Comparison of ENCODE assay signal across 38 cellular contexts in the genomic region with DNA sequence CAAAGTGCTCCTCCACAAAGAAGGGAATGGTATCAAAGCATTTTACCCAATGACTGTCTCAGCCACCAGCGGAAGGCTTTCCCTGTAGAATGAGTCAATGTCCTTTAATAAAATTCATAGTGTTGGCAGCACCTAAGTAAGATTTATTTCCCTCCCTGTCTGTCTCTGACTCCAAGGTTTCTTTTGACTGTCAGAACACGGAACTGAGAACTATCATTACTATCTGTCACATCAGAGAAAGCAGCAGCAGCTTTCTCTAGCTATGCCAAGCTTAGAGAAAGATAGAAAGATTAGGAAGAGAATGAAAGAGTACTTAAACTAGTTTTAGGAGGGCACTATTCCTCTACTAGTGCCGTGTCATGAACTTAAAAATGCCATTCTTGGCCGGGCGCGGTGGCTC.
"Had no signal": no experiment of that assay in that cellular context is flagged by ENCODE, and none has a peak within 500 bp of the region (broad histone marks: within the 10 kb centered on the region; RNA-seq: fewer than 3 reads in every experiment).

No MANE protein-coding gene starts in this region.

- H3K27me3 ChIP-seq: adrenal gland, ascending aorta, body of pancreas, brain microvascular endothelial cell, breast epithelium, cardiac muscle cell had no signal

- H3K4me3 Mint-ChIP-seq: activated naive CD4-positive, alpha-beta T cell treated with anti-CD3 and anti-CD28 coated beads for 36 hours; activated naive CD4-positive, alpha-beta T cell treated with anti-CD3 and anti-CD28 coated beads, Interleukin-2, amount 10 ng/mL, durations not matched to agents 7 days and 5 days; activated naive CD4-positive, alpha-beta T cell treated with anti-CD3 and anti-CD28 coated beads, Interleukin-2, amount 50 U/mL, for 24 hours; activated naive CD8-positive, alpha-beta T cell; activated naive CD8-positive, alpha-beta T cell treated with anti-CD3 and anti-CD28 coated beads for 36 hours; activated naive CD8-positive, alpha-beta T cell treated with anti-CD3 and anti-CD28 coated beads, Interleukin-2, amount 10 ng/mL, durations not matched to agents 7 days and 5 days; activated naive CD8-positive, alpha-beta T cell treated with anti-CD3 and anti-CD28 coated beads, Interleukin-2, amount 50 U/mL, for 24 hours; activated T-cell treated with anti-CD3 and anti-CD28 coated beads, Interleukin-2, amount 50 U/mL, for 24 hours; activated T-cell treated with anti-CD3 and anti-CD28 coated beads, Interleukin-2, amount 50 U/mL, for 4 hours; activated T-cell treated with anti-CD3 and anti-CD28 coated beads, Interleukin-2, amount 50 U/mL, for 72 hours; activated T-helper 1 cell treated with anti-CD3 and anti-CD28 coated beads, Interleukin-12 subunit alpha, Interleukin-12 subunit beta, Interleukin-2, Interleukin-4 antibody, amounts not matched to agents 30 ng/mL and 10 ng/mL and 1 ng/mL, durations not matched to agents 14 hours and 24 hours and 36 hours; activated T-helper 17 cell treated with anti-CD3 and anti-CD28 coated beads, Interleukin-2, amount 50 U/mL, for 72 hours; brain; central memory CD8-positive, alpha-beta T cell had no signal

- H3K27ac ChIP-seq: adrenal gland, ascending aorta, body of pancreas, brain microvascular endothelial cell, breast epithelium, cardiac muscle cell had no signal

- H3K4me1 Mint-ChIP-seq: activated naive CD4-positive, alpha-beta T cell treated with anti-CD3 and anti-CD28 coated beads, Interleukin-2, amount 10 ng/mL, durations not matched to agents 7 days and 5 days; activated naive CD4-positive, alpha-beta T cell treated with anti-CD3 and anti-CD28 coated beads, Interleukin-2, amount 50 U/mL, for 24 hours; activated naive CD8-positive, alpha-beta T cell treated with anti-CD3 and anti-CD28 coated beads for 36 hours; activated naive CD8-positive, alpha-beta T cell treated with anti-CD3 and anti-CD28 coated beads, Interleukin-2, amount 10 ng/mL, durations not matched to agents 7 days and 5 days; activated naive CD8-positive, alpha-beta T cell treated with anti-CD3 and anti-CD28 coated beads, Interleukin-2, amount 50 U/mL, for 24 hours; activated T-helper 17 cell treated with anti-CD3 and anti-CD28 coated beads, Interleukin-2, amount 50 U/mL, for 72 hours; central memory CD8-positive, alpha-beta T cell had no signal

- H3K4me1 ChIP-seq: adrenal gland, ascending aorta, body of pancreas, breast epithelium had no signal

- DNase-seq: activated effector memory CD4-positive, alpha-beta T cell treated with anti-CD3 and anti-CD28 coated beads, Interleukin-2, amount 50 U/mL, for 16 hours; activated effector memory CD4-positive, alpha-beta T cell treated with Interleukin-2 at 50 U/mL for 16 hours; activated gamma-delta T cell; activated gamma-delta T cell treated with Interleukin-2 at 50 U/mL for 16 hours; activated naive CD4-positive, alpha-beta T cell; activated naive CD4-positive, alpha-beta T cell treated with anti-CD3 and anti-CD28 coated beads for 36 hours; activated naive CD4-positive, alpha-beta T cell treated with anti-CD3 and anti-CD28 coated beads, Interleukin-2, amount 10 ng/mL, durations not matched to agents 7 days and 5 days; activated naive CD4-positive, alpha-beta T cell treated with anti-CD3 and anti-CD28 coated beads, Interleukin-2, amount 50 U/mL, for 16 hours; activated naive CD4-positive, alpha-beta T cell treated with Interleukin-2 at 50 U/mL for 16 hours; activated naive CD8-positive, alpha-beta T cell treated with anti-CD3 and anti-CD28 coated beads for 36 hours; activated naive CD8-positive, alpha-beta T cell treated with anti-CD3 and anti-CD28 coated beads, Interleukin-2, amount 10 ng/mL, durations not matched to agents 7 days and 5 days; activated naive CD8-positive, alpha-beta T cell treated with anti-CD3 and anti-CD28 coated beads, Interleukin-2, amount 50 U/mL, for 24 hours; activated T-cell treated with anti-CD3 and anti-CD28 coated beads, Interleukin-2, amount 50 U/mL, for 1 hour; activated T-cell treated with anti-CD3 and anti-CD28 coated beads, Interleukin-2, amount 50 U/mL, for 24 hours; activated T-cell treated with anti-CD3 and anti-CD28 coated beads, Interleukin-2, amount 50 U/mL, for 4 hours; activated T-cell treated with anti-CD3 and anti-CD28 coated beads, Interleukin-2, amount 50 U/mL, for 48 hours; activated T-cell treated with anti-CD3 and anti-CD28 coated beads, Interleukin-2, amount 50 U/mL, for 72 hours; adrenal gland; amniotic stem cell; amygdala; anterior cingulate cortex; aorta; body of pancreas; brain microvascular endothelial cell; caudate nucleus; central memory CD4-positive, alpha-beta T cell; cerebellar nuclear complex had no signal

- H3K27me3 Mint-ChIP-seq: activated naive CD4-positive, alpha-beta T cell treated with anti-CD3 and anti-CD28 coated beads, Interleukin-2, amount 10 ng/mL, durations not matched to agents 7 days and 5 days; activated naive CD4-positive, alpha-beta T cell treated with anti-CD3 and anti-CD28 coated beads, Interleukin-2, amount 50 U/mL, for 24 hours; activated naive CD8-positive, alpha-beta T cell; activated naive CD8-positive, alpha-beta T cell treated with anti-CD3 and anti-CD28 coated beads for 36 hours; activated naive CD8-positive, alpha-beta T cell treated with anti-CD3 and anti-CD28 coated beads, Interleukin-2, amount 10 ng/mL, durations not matched to agents 7 days and 5 days; activated naive CD8-positive, alpha-beta T cell treated with anti-CD3 and anti-CD28 coated beads, Interleukin-2, amount 50 U/mL, for 24 hours; activated T-cell treated with anti-CD3 and anti-CD28 coated beads, Interleukin-2, amount 50 U/mL, for 24 hours; activated T-helper 17 cell treated with anti-CD3 and anti-CD28 coated beads, Interleukin-2, amount 50 U/mL, for 72 hours; brain; central memory CD8-positive, alpha-beta T cell had no signal

- H3K4me3 ChIP-seq: adrenal gland, ascending aorta, body of pancreas, breast epithelium, cardiac muscle cell had no signal

- H3K36me3 ChIP-seq: adrenal gland, ascending aorta, brain microvascular endothelial cell, breast epithelium, cardiac muscle cell had no signal

- H3K9me3 Mint-ChIP-seq: activated naive CD4-positive, alpha-beta T cell treated with anti-CD3 and anti-CD28 coated beads, Interleukin-2, amount 50 U/mL, for 24 hours; activated naive CD8-positive, alpha-beta T cell treated with anti-CD3 and anti-CD28 coated beads for 36 hours; activated T-cell treated with anti-CD3 and anti-CD28 coated beads, Interleukin-2, amount 50 U/mL, for 24 hours; activated T-cell treated with anti-CD3 and anti-CD28 coated beads, Interleukin-2, amount 50 U/mL, for 4 hours; activated T-helper 1 cell treated with anti-CD3 and anti-CD28 coated beads, Interleukin-12 subunit alpha, Interleukin-12 subunit beta, Interleukin-2, Interleukin-4 antibody, amounts not matched to agents 30 ng/mL and 10 ng/mL and 1 ng/mL, durations not matched to agents 14 hours and 24 hours and 36 hours had no signal

- ATAC-seq: activated naive CD4-positive, alpha-beta T cell treated with anti-CD3 and anti-CD28 coated beads, Interleukin-2, amount 50 U/mL, for 72 hours; activated naive CD8-positive, alpha-beta T cell treated with anti-CD3 and anti-CD28 coated beads, Interleukin-2, amount 50 U/mL, for 24 hours; activated T-cell treated with anti-CD3 and anti-CD28 coated beads, Interleukin-2, amount 50 U/mL, for 4 hours; activated T-cell treated with anti-CD3 and anti-CD28 coated beads, Interleukin-2, amount 50 U/mL, for 72 hours; activated T-helper 17 cell treated with anti-CD3 and anti-CD28 coated beads, Interleukin-2, amount 50 U/mL, for 72 hours; body of pancreas had no signal

- H3K9me3 ChIP-seq: adrenal gland, ascending aorta, body of pancreas, breast epithelium had no signal

- H3K27ac Mint-ChIP-seq: activated naive CD4-positive, alpha-beta T cell treated with anti-CD3 and anti-CD28 coated beads for 36 hours; activated naive CD4-positive, alpha-beta T cell treated with anti-CD3 and anti-CD28 coated beads, Interleukin-2, amount 10 ng/mL, durations not matched to agents 7 days and 5 days; activated naive CD4-positive, alpha-beta T cell treated with anti-CD3 and anti-CD28 coated beads, Interleukin-2, amount 50 U/mL, for 24 hours; activated naive CD4-positive, alpha-beta T cell treated with anti-CD3 and anti-CD28 coated beads, Interleukin-2, amount 50 U/mL, for 72 hours; activated naive CD8-positive, alpha-beta T cell; activated naive CD8-positive, alpha-beta T cell treated with anti-CD3 and anti-CD28 coated beads for 36 hours; activated naive CD8-positive, alpha-beta T cell treated with anti-CD3 and anti-CD28 coated beads, Interleukin-2, amount 10 ng/mL, durations not matched to agents 7 days and 5 days; activated naive CD8-positive, alpha-beta T cell treated with anti-CD3 and anti-CD28 coated beads, Interleukin-2, amount 50 U/mL, for 24 hours; activated T-cell treated with anti-CD3 and anti-CD28 coated beads, Interleukin-2, amount 50 U/mL, for 24 hours; activated T-cell treated with anti-CD3 and anti-CD28 coated beads, Interleukin-2, amount 50 U/mL, for 72 hours; activated T-helper 1 cell treated with anti-CD3 and anti-CD28 coated beads, Interleukin-12 subunit alpha, Interleukin-12 subunit beta, Interleukin-2, Interleukin-4 antibody, amounts not matched to agents 30 ng/mL and 10 ng/mL and 1 ng/mL, durations not matched to agents 14 hours and 24 hours and 36 hours; activated T-helper 17 cell treated with anti-CD3 and anti-CD28 coated beads, Interleukin-2, amount 50 U/mL, for 72 hours; activated T-helper 2 cell treated with anti-CD3 and anti-CD28 coated beads, Interferon-gamma antibody, Interleukin-2, Interleukin-4, amounts not matched to agents 10 μg/mL and 5 μg/mL and 100 μg/mL, durations not matched to agents 14 hours and 24 hours and 36 hours had no signal
